In the genomic region with DNA sequence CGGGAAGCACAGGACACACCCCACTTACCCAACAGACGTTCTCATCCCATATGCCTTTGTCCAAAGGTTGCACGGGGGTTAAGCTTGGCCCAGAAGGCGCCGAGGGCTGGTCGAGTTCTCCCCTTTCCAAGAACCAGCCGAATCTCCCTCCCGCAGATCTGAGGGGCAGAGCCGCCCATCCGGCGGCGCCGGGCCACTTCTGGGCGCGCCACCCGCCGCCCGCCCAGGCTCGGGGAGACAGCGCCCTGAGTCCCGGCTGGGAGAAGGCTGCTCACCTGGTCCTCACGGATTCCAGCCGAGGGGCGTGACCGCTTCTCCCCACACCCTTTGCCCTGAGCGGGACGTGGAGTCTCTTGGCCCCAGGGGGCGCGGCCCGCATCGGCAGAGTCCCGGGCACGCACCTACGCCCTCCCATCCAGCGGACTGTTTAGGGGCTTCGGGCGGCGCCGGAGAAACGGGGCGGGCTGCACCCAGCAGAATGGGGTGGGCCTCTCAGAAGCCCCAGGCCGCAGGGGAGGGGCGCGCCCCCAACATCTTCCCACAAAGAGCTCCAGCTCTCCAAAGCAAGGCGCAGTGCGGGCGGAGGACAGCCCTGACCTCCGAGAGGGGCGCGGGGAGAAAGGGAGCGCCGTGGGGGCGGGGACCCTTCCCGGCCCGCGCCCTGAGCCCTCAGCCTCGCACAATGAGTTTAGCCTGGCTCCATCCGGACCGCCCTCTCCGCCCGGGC, we compare ENCODE assay signal across 1 cellular context.
TF ChIP-seq lines count a peak whose summit lies in the region.

No MANE protein-coding gene starts in this region.

TF ChIP-seq in HEK293, 187 proteins besides CTCF, POLR2A, EP300 and RAD21 (continued from another document):
- TF ChIP-seq, protein P1, sequence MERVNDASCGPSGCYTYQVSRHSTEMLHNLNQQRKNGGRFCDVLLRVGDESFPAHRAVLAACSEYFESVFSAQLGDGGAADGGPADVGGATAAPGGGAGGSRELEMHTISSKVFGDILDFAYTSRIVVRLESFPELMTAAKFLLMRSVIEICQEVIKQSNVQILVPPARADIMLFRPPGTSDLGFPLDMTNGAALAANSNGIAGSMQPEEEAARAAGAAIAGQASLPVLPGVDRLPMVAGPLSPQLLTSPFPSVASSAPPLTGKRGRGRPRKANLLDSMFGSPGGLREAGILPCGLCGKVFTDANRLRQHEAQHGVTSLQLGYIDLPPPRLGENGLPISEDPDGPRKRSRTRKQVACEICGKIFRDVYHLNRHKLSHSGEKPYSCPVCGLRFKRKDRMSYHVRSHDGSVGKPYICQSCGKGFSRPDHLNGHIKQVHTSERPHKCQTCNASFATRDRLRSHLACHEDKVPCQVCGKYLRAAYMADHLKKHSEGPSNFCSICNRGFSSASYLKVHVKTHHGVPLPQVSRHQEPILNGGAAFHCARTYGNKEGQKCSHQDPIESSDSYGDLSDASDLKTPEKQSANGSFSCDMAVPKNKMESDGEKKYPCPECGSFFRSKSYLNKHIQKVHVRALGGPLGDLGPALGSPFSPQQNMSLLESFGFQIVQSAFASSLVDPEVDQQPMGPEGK (tag by site-specific recombination; IDR thresholded peaks at IDR 0.05), result peak; percentile 80
- TF ChIP-seq WT1 (tag by site-specific recombination; IDR thresholded peaks at IDR 0.05) (no peak), ZNF335 (tag by site-specific recombination; conservative IDR thresholded peaks at IDR 0.05) (peak; percentile 92), ZNF324 (tag by site-specific recombination; IDR thresholded peaks at IDR 0.05) (no peak), ZFHX2 (tag by site-specific recombination; conservative IDR thresholded peaks at IDR 0.05) (no peak; the same call in none of the 2 replicates), ZNF121 (tag by site-specific recombination; IDR thresholded peaks at IDR 0.05) (no peak), ZBTB8A (tag by site-specific recombination; IDR thresholded peaks at IDR 0.05) (peak; percentile 99), ZBTB20 (tag by site-specific recombination; IDR thresholded peaks at IDR 0.05) (peak; percentile 99), ZNF785 (tag by site-specific recombination; IDR thresholded peaks at IDR 0.05) (no peak), KLF16 (tag by site-specific recombination; IDR thresholded peaks at IDR 0.05) (peak; percentile 70), ZNF214 (tag by site-specific recombination; IDR thresholded peaks at IDR 0.05; ENCODE audit: borderline replicate concordance) (no peak), KLF9 (tag by site-specific recombination; IDR thresholded peaks at IDR 0.05; ENCODE audit: low read depth) (peak; percentile 78), ZNF629 (tag by site-specific recombination; IDR thresholded peaks at IDR 0.05) (0 out of 2 replicates have a peak, but pooled peaks have one; percentile 15), ZNF76 (tag by site-specific recombination; IDR thresholded peaks at IDR 0.05; ENCODE audit: borderline replicate concordance, low read depth) (peak; percentile 84), SP3 (tag by site-specific recombination; IDR thresholded peaks at IDR 0.05) (peak; percentile 79), ZEB2 (tag by site-specific recombination; IDR thresholded peaks at IDR 0.05) (peak; percentile 46; the same call in 1 of the 2 replicates), ZNF292 (tag by site-specific recombination; IDR thresholded peaks at IDR 0.05; ENCODE audit: borderline replicate concordance, low read depth) (no peak), BCL11A (tag by site-specific recombination; IDR thresholded peaks at IDR 0.05; ENCODE audit: low read depth) (no peak), ZNF473 (tag by site-specific recombination; IDR thresholded peaks at IDR 0.05) (no peak), ZBTB26 (tag by site-specific recombination; optimal IDR thresholded peaks at IDR 0.05) (peak; percentile 87), ZNF354C (tag by site-specific recombination; IDR thresholded peaks at IDR 0.05; ENCODE audit: borderline replicate concordance, low read depth) (no peak), GLIS2 (tag by site-specific recombination; IDR thresholded peaks at IDR 0.05) (peak; percentile 72), ZNF677 (tag by site-specific recombination; IDR thresholded peaks at IDR 0.05) (no peak), ZNF501 (tag by site-specific recombination; IDR thresholded peaks at IDR 0.05) (0 out of 2 replicates have a peak, but pooled peaks have one; percentile 34), KLF8 (tag by site-specific recombination; IDR thresholded peaks at IDR 0.05) (peak; percentile 87; the same call in 1 of the 2 replicates), EGR2 (tag by site-specific recombination; IDR thresholded peaks at IDR 0.05; ENCODE audit: low read depth) (0 out of 2 replicates have a peak, but pooled peaks have one; percentile 16), ZNF221 (tag by site-specific recombination; IDR thresholded peaks at IDR 0.05; ENCODE audit: borderline replicate concordance) (no peak), ZBTB48 (tag by site-specific recombination; IDR thresholded peaks at IDR 0.05) (peak; percentile 49; the same call in 1 of the 2 replicates), ZBTB17 (tag by site-specific recombination; IDR thresholded peaks at IDR 0.05) (peak; percentile 18; the same call in 1 of the 2 replicates), ZNF132 (tag by site-specific recombination; IDR thresholded peaks at IDR 0.05; ENCODE audit: borderline replicate concordance) (no peak), KLF10 (tag by site-specific recombination; IDR thresholded peaks at IDR 0.05) (peak; percentile 25; the same call in 1 of the 2 replicates), SP2 (tag by site-specific recombination; IDR thresholded peaks at IDR 0.05) (peak; percentile 80), ZFP37 (tag by site-specific recombination; IDR thresholded peaks at IDR 0.05) (0 out of 2 replicates have a peak, but pooled peaks have one; percentile 26)
- TF ChIP-seq, protein P2, sequence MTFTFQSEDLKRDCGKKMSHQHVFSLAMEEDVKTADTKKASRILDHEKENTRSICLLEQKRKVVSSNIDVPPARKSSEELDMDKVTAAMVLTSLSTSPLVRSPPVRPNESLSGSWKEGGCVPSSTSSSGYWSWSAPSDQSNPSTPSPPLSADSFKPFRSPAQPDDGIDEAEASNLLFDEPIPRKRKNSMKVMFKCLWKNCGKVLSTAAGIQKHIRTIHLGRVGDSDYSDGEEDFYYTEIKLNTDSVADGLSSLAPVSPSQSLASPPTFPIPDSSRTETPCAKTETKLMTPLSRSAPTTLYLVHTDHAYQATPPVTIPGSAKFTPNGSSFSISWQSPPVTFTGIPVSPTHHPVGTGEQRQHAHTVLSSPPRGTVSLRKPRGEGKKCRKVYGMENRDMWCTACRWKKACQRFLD (tag by site-specific recombination; IDR thresholded peaks at IDR 0.05), result no peak
- TF ChIP-seq, protein P3, sequence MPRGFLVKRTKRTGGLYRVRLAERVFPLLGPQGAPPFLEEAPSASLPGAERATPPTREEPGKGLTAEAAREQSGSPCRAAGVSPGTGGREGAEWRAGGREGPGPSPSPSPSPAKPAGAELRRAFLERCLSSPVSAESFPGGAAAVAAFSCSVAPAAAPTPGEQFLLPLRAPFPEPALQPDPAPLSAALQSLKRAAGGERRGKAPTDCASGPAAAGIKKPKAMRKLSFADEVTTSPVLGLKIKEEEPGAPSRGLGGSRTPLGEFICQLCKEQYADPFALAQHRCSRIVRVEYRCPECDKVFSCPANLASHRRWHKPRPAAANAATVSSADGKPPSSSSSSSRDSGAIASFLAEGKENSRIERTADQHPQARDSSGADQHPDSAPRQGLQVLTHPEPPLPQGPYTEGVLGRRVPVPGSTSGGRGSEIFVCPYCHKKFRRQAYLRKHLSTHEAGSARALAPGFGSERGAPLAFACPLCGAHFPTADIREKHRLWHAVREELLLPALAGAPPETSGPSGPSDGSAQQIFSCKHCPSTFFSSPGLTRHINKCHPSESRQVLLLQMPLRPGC (tag by site-specific recombination; IDR thresholded peaks at IDR 0.05), result 0 out of 2 replicates have a peak, but pooled peaks have one; percentile 17
TF ChIP-seq in HEK293: peak in this region for 27.
